ENCODE assay signal across 2 cellular contexts in the genomic region with DNA sequence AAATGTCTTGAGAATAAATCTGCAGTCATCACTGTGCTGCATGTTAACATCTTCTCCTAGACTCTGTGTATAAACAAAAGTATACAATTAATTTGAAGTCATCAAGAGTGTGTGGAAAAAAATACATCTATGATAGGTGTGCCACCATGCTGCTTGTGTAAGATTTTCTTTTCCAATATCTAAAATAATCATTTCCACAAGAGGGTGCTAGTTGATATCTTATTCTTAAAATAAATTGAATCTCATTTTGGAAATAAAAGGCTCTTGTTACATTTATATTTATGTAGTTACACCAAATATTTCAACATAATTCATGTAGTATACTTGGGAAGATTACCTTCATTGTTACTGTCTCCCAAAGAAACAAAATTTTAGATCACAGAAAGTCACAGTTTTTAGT.
TF ChIP-seq lines count a peak whose summit lies in the region.

No MANE protein-coding gene starts in this region.

TF ChIP-seq in SK-N-SH, 30 proteins besides CTCF, POLR2A, EP300 and RAD21 (continued from another document):
- no peak for TF ChIP-seq PBX3 (IDR thresholded peaks at IDR 0.05)
- no peak for TF ChIP-seq FOXJ3 (CRISPR knock-in tag; IDR thresholded peaks at IDR 0.05)
- no peak for TF ChIP-seq FOSL2 (IDR thresholded peaks at IDR 0.05; ENCODE audit: borderline replicate concordance, low read depth)

TF ChIP-seq in SK-N-SH treated with all-trans-retinoic acid at 6 μM for 48 hours, 23 proteins besides CTCF, POLR2A, EP300 and RAD21 (continued from another document):
- TF ChIP-seq, protein P1, sequence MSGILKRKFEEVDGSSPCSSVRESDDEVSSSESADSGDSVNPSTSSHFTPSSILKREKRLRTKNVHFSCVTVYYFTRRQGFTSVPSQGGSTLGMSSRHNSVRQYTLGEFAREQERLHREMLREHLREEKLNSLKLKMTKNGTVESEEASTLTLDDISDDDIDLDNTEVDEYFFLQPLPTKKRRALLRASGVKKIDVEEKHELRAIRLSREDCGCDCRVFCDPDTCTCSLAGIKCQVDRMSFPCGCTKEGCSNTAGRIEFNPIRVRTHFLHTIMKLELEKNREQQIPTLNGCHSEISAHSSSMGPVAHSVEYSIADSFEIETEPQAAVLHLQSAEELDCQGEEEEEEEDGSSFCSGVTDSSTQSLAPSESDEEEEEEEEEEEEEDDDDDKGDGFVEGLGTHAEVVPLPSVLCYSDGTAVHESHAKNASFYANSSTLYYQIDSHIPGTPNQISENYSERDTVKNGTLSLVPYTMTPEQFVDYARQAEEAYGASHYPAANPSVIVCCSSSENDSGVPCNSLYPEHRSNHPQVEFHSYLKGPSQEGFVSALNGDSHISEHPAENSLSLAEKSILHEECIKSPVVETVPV (CRISPR knock-in tag; IDR thresholded peaks at IDR 0.05) = no peak
- TF ChIP-seq ESRRG (CRISPR knock-in tag; IDR thresholded peaks at IDR 0.05) = no peak
- TF ChIP-seq, protein P2, sequence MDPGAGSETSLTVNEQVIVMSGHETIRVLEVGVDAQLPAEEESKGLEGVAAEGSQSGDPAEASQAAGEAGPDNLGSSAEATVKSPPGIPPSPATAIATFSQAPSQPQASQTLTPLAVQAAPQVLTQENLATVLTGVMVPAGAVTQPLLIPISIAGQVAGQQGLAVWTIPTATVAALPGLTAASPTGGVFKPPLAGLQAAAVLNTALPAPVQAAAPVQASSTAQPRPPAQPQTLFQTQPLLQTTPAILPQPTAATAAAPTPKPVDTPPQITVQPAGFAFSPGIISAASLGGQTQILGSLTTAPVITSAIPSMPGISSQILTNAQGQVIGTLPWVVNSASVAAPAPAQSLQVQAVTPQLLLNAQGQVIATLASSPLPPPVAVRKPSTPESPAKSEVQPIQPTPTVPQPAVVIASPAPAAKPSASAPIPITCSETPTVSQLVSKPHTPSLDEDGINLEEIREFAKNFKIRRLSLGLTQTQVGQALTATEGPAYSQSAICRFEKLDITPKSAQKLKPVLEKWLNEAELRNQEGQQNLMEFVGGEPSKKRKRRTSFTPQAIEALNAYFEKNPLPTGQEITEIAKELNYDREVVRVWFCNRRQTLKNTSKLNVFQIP (CRISPR knock-in tag; IDR thresholded peaks at IDR 0.05; ENCODE audit: borderline replicate concordance, low read depth) = no peak
- no peak for TF ChIP-seq ISL1 (CRISPR knock-in tag; IDR thresholded peaks at IDR 0.05)
- TF ChIP-seq RARB (CRISPR knock-in tag; IDR thresholded peaks at IDR 0.05) = no peak
- no peak for TF ChIP-seq CREB5 (CRISPR knock-in tag; IDR thresholded peaks at IDR 0.05; ENCODE audit: low read depth)
- TF ChIP-seq ZNF8 (CRISPR knock-in tag; IDR thresholded peaks at IDR 0.05) = no peak
- no peak for TF ChIP-seq TCF4 (CRISPR knock-in tag; IDR thresholded peaks at IDR 0.05; ENCODE audit: borderline replicate concordance)
- TF ChIP-seq PPARA (CRISPR knock-in tag; IDR thresholded peaks at IDR 0.05; ENCODE audit: borderline replicate concordance) = no peak
- no peak for TF ChIP-seq ZFP3 (CRISPR knock-in tag; IDR thresholded peaks at IDR 0.05)
- TF ChIP-seq CSDC2 (CRISPR knock-in tag; IDR thresholded peaks at IDR 0.05) = no peak
- no peak for TF ChIP-seq PATZ1 (CRISPR knock-in tag; IDR thresholded peaks at IDR 0.05; ENCODE audit: borderline replicate concordance)
- TF ChIP-seq TOX (CRISPR knock-in tag; IDR thresholded peaks at IDR 0.05; ENCODE audit: borderline replicate concordance) = no peak
- TF ChIP-seq GLIS3 (CRISPR knock-in tag; IDR thresholded peaks at IDR 0.05) = no peak
- no peak for TF ChIP-seq ARNTL (CRISPR knock-in tag; IDR thresholded peaks at IDR 0.05; ENCODE audit: borderline replicate concordance, low read depth)
- TF ChIP-seq ZC3H10 (CRISPR knock-in tag; IDR thresholded peaks at IDR 0.05) = no peak
